ENCODE assay signal across 12 cellular contexts in genomic region chr4:13706130-13706529, GRCh38.
DNase-seq lines count a peak whose midpoint lies in the region; ATAC-seq and TF ChIP-seq lines count a peak whose summit lies in the region.
"Had no signal": no experiment of that assay in that cellular context is flagged by ENCODE, and none has a peak within 500 bp of the region (broad histone marks: within the 10 kb centered on the region; RNA-seq: fewer than 3 reads in every experiment).

No MANE protein-coding gene starts in this region.

- H3K4me1 ChIP-seq in left ventricle myocardium inferior: peaks cover 28% of the 10 kb centered on the region

- no peaks in the 10 kb centered on the region for H3K27me3 ChIP-seq in left ventricle myocardium inferior (ENCODE audit: low read depth)

- intact Hi-C loops in left ventricle myocardium inferior (cut with micrococcal nuclease): no loop called here

- H3K27ac ChIP-seq in left ventricle myocardium inferior (replicated peaks): peak overlapping the region; percentile 87

- H3K36me3 ChIP-seq in left ventricle myocardium inferior: no peaks in the 10 kb centered on the region

- DNase-seq in NCI-H1105 (lab: John Stamatoyannopoulos, UW) (peak; percentile 3), astrocyte of the hippocampus (ENCODE audit: low read depth, low spot score) (peak; percentile 5), left ventricle myocardium inferior (peak; percentile 16), renal cortical epithelial cell (ENCODE audit: low read depth) (peak; percentile 62), NCI-H187 treated with DMSO at 0.1 percent for 48 hours (lab: John Stamatoyannopoulos, UW) (no peak)
- DNase-seq in stimulated activated CD4-positive, alpha-beta T cell treated with anti-CD3 and anti-CD28 coated beads, Interleukin-12 subunit alpha, Interleukin-12 subunit beta, amount 100 ng/mL, for 4 hours: no peak
- DNase-seq: activated naive CD4-positive, alpha-beta T cell; CD8-positive, alpha-beta memory T cell; central memory CD4-positive, alpha-beta T cell; erythroblast had no signal

- H3K4me3 ChIP-seq in left ventricle myocardium inferior: peak overlapping the region; percentile 40
- H3K4me3 ChIP-seq: mucosa of descending colon had no signal

- no peaks in the 10 kb centered on the region for H3K9me3 ChIP-seq in left ventricle myocardium inferior (replicated peaks)
- H3K9me3 ChIP-seq: mucosa of descending colon had no signal

- TF ChIP-seq CTCF in left ventricle myocardium inferior (IDR thresholded peaks at IDR 0.05; ENCODE audit: borderline replicate concordance): no peak

- no peak for ATAC-seq in GM19324 (IDR thresholded peaks at IDR 0.05; ENCODE audit: low FRiP score, unreplicated experiment)

Comparison
In these comparisons a context has a peak if more than half of its experiments do, and no peak if none do; other contexts are left out.
1. DNase-seq: peak in NCI-H1105 (single experiment), astrocyte of the hippocampus (single experiment), left ventricle myocardium inferior (single experiment) and renal cortical epithelial cell (single experiment); none in NCI-H187 treated with DMSO at 0.1 percent for 48 hours (single experiment) and stimulated activated CD4-positive, alpha-beta T cell treated with anti-CD3 and anti-CD28 coated beads, Interleukin-12 subunit alpha, Interleukin-12 subunit beta, amount 100 ng/mL, for 4 hours (single experiment).